In genomic region chr1:229253170-229253974, GRCh38 we compare ENCODE assay signal across 8 cellular contexts. TPM values are rescaled to one million over a fixed set of nuclear protein-coding genes. Genes with fewer than 3 reads are reported as not detected.
A peak's percentile ranks its signal among the peaks of the same experiment; 100 is the strongest.
DNase-seq lines count a peak whose midpoint lies in the region; ATAC-seq lines count a peak whose summit lies in the region.

No MANE protein-coding gene starts in this region.

- DNase-seq in activated CD8-positive, alpha-beta memory T cell treated with anti-CD3 and anti-CD28 coated beads, Interleukin-2, amount 10 ng/mL, durations not matched to agents 7 days and 5 days: peak; percentile 34
- DNase-seq in activated CD8-positive, alpha-beta memory T cell treated with anti-CD3 and anti-CD28 coated beads for 24 hours: no peak
- DNase-seq in Kasumi-1 (lab: John Stamatoyannopoulos, UW): peak; percentile 25 to 43
- no peak for DNase-seq in activated CD4-positive, alpha-beta memory T cell treated with anti-CD3 and anti-CD28 coated beads, Interleukin-2, amount 10 ng/mL, durations not matched to agents 7 days and 5 days
- no peak for DNase-seq in left colon

- no peaks in the 10 kb centered on the region for H3K36me3 Mint-ChIP-seq in activated CD8-positive, alpha-beta memory T cell treated with anti-CD3 and anti-CD28 coated beads, Interleukin-2, amount 10 ng/mL, durations not matched to agents 7 days and 5 days
- H3K36me3 Mint-ChIP-seq in activated CD4-positive, alpha-beta memory T cell treated with anti-CD3 and anti-CD28 coated beads, Interleukin-2, amount 10 ng/mL, durations not matched to agents 7 days and 5 days (ENCODE audit: low read depth): no peaks in the 10 kb centered on the region

- intact Hi-C loops in left colon (cut with DNase I, micrococcal nuclease): loop anchor here in 1 of 2 donors (10.0 kb wide), 1 partner anchor 231 kb away; no protein-coding TSS in a partner anchor

- peaks cover 35% of the 10 kb centered on the region for H3K4me1 Mint-ChIP-seq in activated CD8-positive, alpha-beta memory T cell treated with anti-CD3 and anti-CD28 coated beads, Interleukin-2, amount 10 ng/mL, durations not matched to agents 7 days and 5 days
- peaks cover 44% of the 10 kb centered on the region for H3K4me1 Mint-ChIP-seq in activated CD4-positive, alpha-beta memory T cell treated with anti-CD3 and anti-CD28 coated beads, Interleukin-2, amount 10 ng/mL, durations not matched to agents 7 days and 5 days

- CTCF ChIA-PET in activated CD8-positive, alpha-beta memory T cell treated with anti-CD3 and anti-CD28 coated beads, Interleukin-2, amount 10 ng/mL, durations not matched to agents 7 days and 5 days (lab: Charles Lee): interaction anchor here (1.5 to 6.3 kb wide), 6 partner anchors 9 to 585 kb away, joined by 3 to 114 read pairs (median 10); partner anchors contain the start of gene RHOU
- CTCF ChIA-PET in activated CD4-positive, alpha-beta memory T cell treated with anti-CD3 and anti-CD28 coated beads, Interleukin-2, amount 10 ng/mL, durations not matched to agents 7 days and 5 days (lab: Charles Lee): interaction anchor here (0.7 to 8.1 kb wide), 4 partner anchors 26 to 392 kb away, joined by 3 to 145 read pairs (median 17); no protein-coding TSS in a partner anchor

- ATAC-seq in activated CD8-positive, alpha-beta memory T cell treated with anti-CD3 and anti-CD28 coated beads, Interleukin-2, amount 10 ng/mL, durations not matched to agents 7 days and 5 days: peak; percentile 80
- ATAC-seq in left colon: peak; percentile 76
- no peak for ATAC-seq in GM18517 (IDR thresholded peaks at IDR 0.05; ENCODE audit: unreplicated experiment)
- ATAC-seq in GM19035 (IDR thresholded peaks at IDR 0.05; ENCODE audit: unreplicated experiment): no peak
- ATAC-seq in HG03571 (IDR thresholded peaks at IDR 0.05; ENCODE audit: unreplicated experiment): no peak

- peaks cover 3% of the 10 kb centered on the region for H3K27me3 Mint-ChIP-seq in activated CD8-positive, alpha-beta memory T cell treated with anti-CD3 and anti-CD28 coated beads, Interleukin-2, amount 10 ng/mL, durations not matched to agents 7 days and 5 days
- no peaks in the 10 kb centered on the region for H3K27me3 Mint-ChIP-seq in activated CD4-positive, alpha-beta memory T cell treated with anti-CD3 and anti-CD28 coated beads, Interleukin-2, amount 10 ng/mL, durations not matched to agents 7 days and 5 days

- peak overlapping the region; percentile 89 for H3K27ac Mint-ChIP-seq in activated CD8-positive, alpha-beta memory T cell treated with anti-CD3 and anti-CD28 coated beads, Interleukin-2, amount 10 ng/mL, durations not matched to agents 7 days and 5 days
- peak overlapping the region; percentile 93 for H3K27ac Mint-ChIP-seq in activated CD4-positive, alpha-beta memory T cell treated with anti-CD3 and anti-CD28 coated beads, Interleukin-2, amount 10 ng/mL, durations not matched to agents 7 days and 5 days

- H3K9me3 Mint-ChIP-seq in activated CD8-positive, alpha-beta memory T cell treated with anti-CD3 and anti-CD28 coated beads, Interleukin-2, amount 10 ng/mL, durations not matched to agents 7 days and 5 days (ENCODE audit: low read depth): no peaks in the 10 kb centered on the region
- H3K9me3 Mint-ChIP-seq in activated CD4-positive, alpha-beta memory T cell treated with anti-CD3 and anti-CD28 coated beads, Interleukin-2, amount 10 ng/mL, durations not matched to agents 7 days and 5 days: no peaks in the 10 kb centered on the region

- peak overlapping the region; percentile 46 for H3K4me3 Mint-ChIP-seq in activated CD8-positive, alpha-beta memory T cell treated with anti-CD3 and anti-CD28 coated beads, Interleukin-2, amount 10 ng/mL, durations not matched to agents 7 days and 5 days
- peak overlapping the region; percentile 75 for H3K4me3 Mint-ChIP-seq in activated CD4-positive, alpha-beta memory T cell treated with anti-CD3 and anti-CD28 coated beads, Interleukin-2, amount 10 ng/mL, durations not matched to agents 7 days and 5 days

- POLR2A ChIA-PET in activated CD4-positive, alpha-beta memory T cell treated with anti-CD3 and anti-CD28 coated beads, Interleukin-2, amount 10 ng/mL, durations not matched to agents 7 days and 5 days (lab: Charles Lee): interaction anchor here (0.6 to 1.7 kb wide), 5 partner anchors 26 to 589 kb away, joined by 3 to 5 read pairs (median 4); partner anchors contain the start of gene ABCB10

RNA-seq across cellular contexts. Expression of gene RAB4A, which starts 17.5 kb away (rescaled TPM):
- 10 to 100 TPM; 26.5 to 27.2 TPM for total RNA-seq in activated CD8-positive, alpha-beta memory T cell treated with anti-CD3 and anti-CD28 coated beads, Interleukin-2, amount 10 ng/mL, durations not matched to agents 7 days and 5 days
- 10 to 100 TPM; 30.9 to 38.0 TPM for total RNA-seq in activated CD4-positive, alpha-beta memory T cell treated with anti-CD3 and anti-CD28 coated beads, Interleukin-2, amount 10 ng/mL, durations not matched to agents 7 days and 5 days
- total RNA-seq in left colon: 10 to 100 TPM; 91.1 to 95.7 TPM

Comparison
In these comparisons a context has a peak if more than half of its experiments do, and no peak if none do; other contexts are left out.
1. DNase-seq: peak in activated CD8-positive, alpha-beta memory T cell treated with anti-CD3 and anti-CD28 coated beads, Interleukin-2, amount 10 ng/mL, durations not matched to agents 7 days and 5 days (single experiment) and Kasumi-1 (2 of 2); none in activated CD8-positive, alpha-beta memory T cell treated with anti-CD3 and anti-CD28 coated beads for 24 hours (single experiment), activated CD4-positive, alpha-beta memory T cell treated with anti-CD3 and anti-CD28 coated beads, Interleukin-2, amount 10 ng/mL, durations not matched to agents 7 days and 5 days (single experiment) and left colon (0 of 2).
2. ATAC-seq: peak in activated CD8-positive, alpha-beta memory T cell treated with anti-CD3 and anti-CD28 coated beads, Interleukin-2, amount 10 ng/mL, durations not matched to agents 7 days and 5 days (single experiment) and left colon (single experiment); none in GM18517 (single experiment), GM19035 (single experiment) and HG03571 (single experiment).